Comparison of ENCODE assay signal across 8 cellular contexts in the genomic region with DNA sequence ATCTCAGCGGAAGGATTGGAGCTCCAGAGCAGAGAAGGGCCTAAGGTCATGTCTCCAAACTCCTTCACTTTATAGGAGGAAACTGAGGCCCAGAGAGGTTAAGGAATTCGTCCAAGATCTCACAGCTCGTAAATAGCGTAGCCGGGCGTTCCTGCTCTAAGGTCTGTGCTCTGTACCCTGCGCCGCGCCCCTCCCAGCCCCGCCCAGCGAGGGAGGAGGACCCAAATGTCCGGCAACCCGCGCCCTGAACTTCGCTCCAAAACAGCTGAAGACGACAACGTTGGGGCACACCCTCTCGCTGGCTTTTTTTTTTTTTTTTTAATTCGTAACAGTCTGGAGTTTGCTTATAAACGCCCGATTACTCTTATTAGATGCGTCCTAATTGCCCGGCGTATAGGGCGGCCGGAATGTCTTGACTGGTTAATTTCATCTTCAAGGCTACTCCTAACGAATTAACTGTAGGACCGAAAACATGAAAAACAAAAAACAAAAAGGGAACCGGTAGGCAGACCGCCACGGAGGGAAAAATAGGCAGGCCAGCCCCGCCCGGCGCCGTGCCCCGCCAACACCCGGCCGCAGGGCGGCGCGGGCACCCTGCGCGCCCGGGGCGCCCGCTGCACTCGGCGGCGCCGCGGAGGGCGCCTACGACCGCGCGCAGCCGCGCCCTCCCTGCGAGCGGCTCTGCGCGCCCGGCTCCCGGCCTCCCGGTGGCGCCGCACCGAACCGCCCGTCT. TPM values are rescaled to one million over a fixed set of nuclear protein-coding genes. Genes with fewer than 3 reads are reported as not detected.
DNase-seq lines count a peak whose midpoint lies in the region; ATAC-seq and TF ChIP-seq lines count a peak whose summit lies in the region.

No MANE protein-coding gene starts in this region.

- H3K27me3 Mint-ChIP-seq in Caco-2 (ENCODE audit: insufficient read depth, unreplicated experiment) = no peaks in the 10 kb centered on the region
- H3K27me3 Mint-ChIP-seq in activated T-cell treated with anti-CD3 and anti-CD28 coated beads, Interleukin-2, amount 50 U/mL, for 72 hours (ENCODE audit: low read depth) = no peaks in the 10 kb centered on the region
- H3K27me3 Mint-ChIP-seq in naive thymus-derived CD8-positive, alpha-beta T cell = peaks cover 0 to 2% (median 0%) of the 10 kb centered on the region in 5 donors

- H3K4me3 Mint-ChIP-seq in Caco-2 (ENCODE audit: unreplicated experiment) = no peak overlapping the region
- H3K4me3 Mint-ChIP-seq in activated T-cell treated with anti-CD3 and anti-CD28 coated beads, Interleukin-2, amount 50 U/mL, for 72 hours = peak overlapping the region; percentile 88 to 90
- H3K4me3 Mint-ChIP-seq in naive thymus-derived CD8-positive, alpha-beta T cell = peak overlapping the region in 9 of 10 donors; percentile 78 to 92 (median 88)

- no peaks in the 10 kb centered on the region for H3K9me3 Mint-ChIP-seq in Caco-2 (ENCODE audit: unreplicated experiment)
- H3K9me3 Mint-ChIP-seq in activated T-cell treated with anti-CD3 and anti-CD28 coated beads, Interleukin-2, amount 50 U/mL, for 72 hours = no peaks in the 10 kb centered on the region
- peaks cover 0 to 1% (median 0%) of the 10 kb centered on the region in 9 donors for H3K9me3 Mint-ChIP-seq in naive thymus-derived CD8-positive, alpha-beta T cell

- no peaks in the 10 kb centered on the region for H4K20me1 ChIP-seq in fibroblast of lung (ENCODE audit: control insufficient read depth, extremely low read depth, insufficient read depth, low read length)

- H2AFZ ChIP-seq in fibroblast of lung (ENCODE audit: low read length) = no peak overlapping the region

- DNase-seq in Caco-2 (peak; percentile 86 to 92), OCI-M1 (lab: John Stamatoyannopoulos, UW) (peak; percentile 88), fibroblast of lung (ENCODE audit: low read depth in 2 of 2) (peak; percentile 84 to 95), thoracic aorta (ENCODE audit: low spot score) (peak; percentile 81)
- DNase-seq in activated T-cell treated with anti-CD3 and anti-CD28 coated beads, Interleukin-2, amount 50 U/mL, for 72 hours = peak; percentile 83 to 87
- DNase-seq in naive thymus-derived CD8-positive, alpha-beta T cell = peak in 5 of 10 donors; percentile 26 to 73 (median 35)

- H3K36me3 ChIP-seq in Caco-2 (ENCODE audit: control insufficient read depth, insufficient read depth, low read length) (peaks cover 6% of the 10 kb centered on the region), fibroblast of lung (ENCODE audit: control insufficient read depth, insufficient read depth, low read length) (no peaks in the 10 kb centered on the region), thoracic aorta (no peaks in the 10 kb centered on the region)

- ATAC-seq in GM19468 (IDR thresholded peaks at IDR 0.05; ENCODE audit: extremely low read depth, unreplicated experiment) (peak; percentile 24), HG03571 (IDR thresholded peaks at IDR 0.05; ENCODE audit: unreplicated experiment) (peak; percentile 33), thoracic aorta (ENCODE audit: insufficient number of reproducible peaks, low FRiP score, low read depth) (peak; percentile 13)
- peak; percentile 44 to 56 for ATAC-seq in activated T-cell treated with anti-CD3 and anti-CD28 coated beads, Interleukin-2, amount 50 U/mL, for 72 hours (replicated peaks in 1 of 2)
- peak; percentile 36 to 55 for ATAC-seq in naive thymus-derived CD8-positive, alpha-beta T cell

- H3K27ac ChIP-seq in fibroblast of lung (ENCODE audit: insufficient read depth, low read length) = peak overlapping the region; percentile 98
- H3K27ac ChIP-seq in thoracic aorta = peak overlapping the region; percentile 99

- TF ChIP-seq CTCF in Caco-2 (IDR thresholded peaks at IDR 0.05; ENCODE audit: insufficient read depth in 1 of 2, low read depth in 1 of 2, low read length in 1 of 2, severe bottlenecking in 1 of 2, unreplicated experiment in 1 of 2) = no peak
- no peak for TF ChIP-seq CTCF in fibroblast of lung (conservative IDR thresholded peaks at IDR 0.05 in 1 of 2, IDR thresholded peaks at IDR 0.05 in 1 of 2; ENCODE audit: low read depth in 1 of 2, low read length in 2 of 2)
- TF ChIP-seq CTCF in thoracic aorta (IDR thresholded peaks at IDR 0.05) = no peak

- peak overlapping the region; percentile 96 for H3K9ac ChIP-seq in fibroblast of lung (ENCODE audit: insufficient read depth, low read length)

- H3K4me2 ChIP-seq in fibroblast of lung (ENCODE audit: extremely low read depth, insufficient read depth, low read length) = peak overlapping the region; percentile 89

- no TSS peak for BruUV-seq in Caco-2 (replicated peaks; lab: Mats Ljungman, UMichigan)

- peak overlapping the region; percentile 89 for H3K27ac Mint-ChIP-seq in Caco-2 (ENCODE audit: unreplicated experiment)
- H3K27ac Mint-ChIP-seq in activated T-cell treated with anti-CD3 and anti-CD28 coated beads, Interleukin-2, amount 50 U/mL, for 72 hours = peak overlapping the region; percentile 95
- peak overlapping the region; percentile 82 to 98 (median 94) for H3K27ac Mint-ChIP-seq in naive thymus-derived CD8-positive, alpha-beta T cell

- no peaks in the 10 kb centered on the region for H3K27me3 ChIP-seq in Caco-2 (replicated peaks; ENCODE audit: control insufficient read depth, insufficient read depth, low read length)
- no peaks in the 10 kb centered on the region for H3K27me3 ChIP-seq in fibroblast of lung (ENCODE audit: control insufficient read depth, insufficient read depth, low read length)
- no peaks in the 10 kb centered on the region for H3K27me3 ChIP-seq in thoracic aorta (replicated peaks; ENCODE audit: insufficient read depth)

- H3K4me1 ChIP-seq in Caco-2 (peaks cover 36% of the 10 kb centered on the region), fibroblast of lung (ENCODE audit: control insufficient read depth, extremely low read depth, insufficient read depth, low read length) (peaks cover 16% of the 10 kb centered on the region), thoracic aorta (ENCODE audit: control insufficient read depth in 1 of 2, low read depth in 2 of 2) (peaks cover 5 to 10% of the 10 kb centered on the region in 2 donors)

- H3K36me3 Mint-ChIP-seq in Caco-2 (ENCODE audit: insufficient read depth, unreplicated experiment) = peaks cover 25% of the 10 kb centered on the region
- peaks cover 6 to 11% of the 10 kb centered on the region in 2 donors for H3K36me3 Mint-ChIP-seq in activated T-cell treated with anti-CD3 and anti-CD28 coated beads, Interleukin-2, amount 50 U/mL, for 72 hours (ENCODE audit: insufficient read depth in 2 of 2)
- peaks cover 0 to 2% (median 0%) of the 10 kb centered on the region in 3 donors for H3K36me3 Mint-ChIP-seq in naive thymus-derived CD8-positive, alpha-beta T cell

- CTCF ChIA-PET in Caco-2 (lab: Charles Lee) = interaction anchor here (0.6 to 1.3 kb wide), 6 partner anchors 97 to 685 kb away, joined by 3 to 7 read pairs (median 3); no protein-coding TSS in a partner anchor

- intact Hi-C loops in Caco-2 (cut with micrococcal nuclease; ENCODE audit: unreplicated experiment) = loop anchor here (2.0 to 10.0 kb wide), 6 partner anchors 25 to 624 kb away; a partner anchor contains a TSS

- H3K4me3 ChIP-seq in Caco-2 (ENCODE audit: low read depth, low read length) (peak overlapping the region; percentile 69), fibroblast of lung (replicated peaks in 1 of 4; ENCODE audit: control extremely low read depth in 1 of 4, insufficient read depth in 1 of 4, low read depth in 3 of 4, low read length in 4 of 4) (peak overlapping the region; percentile 54 to 96 (median 64)), thoracic aorta (peak overlapping the region; percentile 97)

- POLR2A ChIA-PET in Caco-2 (lab: Charles Lee) = interaction anchor here (0.6 to 2.3 kb wide), 10 partner anchors 10 to 688 kb away, joined by 3 to 21 read pairs (median 6); a partner anchor contains a TSS
- POLR2A ChIA-PET in naive thymus-derived CD8-positive, alpha-beta T cell (lab: Charles Lee) = interaction anchor here (0.6 to 3.0 kb wide), 8 partner anchors 14 to 364 kb away, joined by 3 to 37 read pairs (median 4); no protein-coding TSS in a partner anchor

- peaks cover 14% of the 10 kb centered on the region for H3K4me1 Mint-ChIP-seq in Caco-2 (ENCODE audit: low read depth, unreplicated experiment)
- peaks cover 37% of the 10 kb centered on the region for H3K4me1 Mint-ChIP-seq in activated T-cell treated with anti-CD3 and anti-CD28 coated beads, Interleukin-2, amount 50 U/mL, for 72 hours (ENCODE audit: low read depth)
- H3K4me1 Mint-ChIP-seq in naive thymus-derived CD8-positive, alpha-beta T cell = peaks cover 11 to 32% (median 17%) of the 10 kb centered on the region in 4 donors

- H3K9me3 ChIP-seq in Caco-2 (no peaks in the 10 kb centered on the region), fibroblast of lung (ENCODE audit: control insufficient read depth, insufficient read depth, low read depth, low read length) (no peaks in the 10 kb centered on the region), thoracic aorta (no peaks in the 10 kb centered on the region)

- peaks cover 39% of the 10 kb centered on the region for H3K79me2 ChIP-seq in fibroblast of lung (ENCODE audit: control insufficient read depth, insufficient read depth, low read length)

RNA-seq across cellular contexts. Expression of a gene that starts 0.9 kb away (rescaled TPM):
- 64.6 and 70.7 TPM in 2 replicates for total RNA-seq in Caco-2 (2022)
- 100 to 1,000 TPM; 176 to 248 TPM for total RNA-seq in activated T-cell treated with anti-CD3 and anti-CD28 coated beads, Interleukin-2, amount 50 U/mL, for 72 hours
- total RNA-seq in fibroblast of lung = 68.6 and 83.6 TPM in 2 replicates
- polyA plus RNA-seq in fibroblast of lung = 27.8 and 58.9 TPM in 2 replicates
- polyA plus RNA-seq in fibroblast of lung (2012) = 33.0 and 74.5 TPM in 2 replicates
- polyA minus RNA-seq in fibroblast of lung (ENCODE audit: low replicate concordance) = 110 and 268 TPM in 2 replicates
- 1 to 10 TPM; 1.2 to 1.6 TPM for total RNA-seq in naive thymus-derived CD8-positive, alpha-beta T cell
- polyA plus RNA-seq in naive thymus-derived CD8-positive, alpha-beta T cell = 1 to 10 TPM in 1 of 3 donors, under 1 TPM in 2; 0.46 to 6.5 (median 0.85) TPM
- 100 to 1,000 TPM; 188 to 311 TPM for total RNA-seq in thoracic aorta

Comparison
In these comparisons a context has a peak if more than half of its experiments do, and no peak if none do; other contexts are left out.
1. RNA of a gene that starts 0.9 kb away (total RNA-seq): 188 to 311 TPM in thoracic aorta, 176 to 248 TPM in activated T-cell treated with anti-CD3 and anti-CD28 coated beads, Interleukin-2, amount 50 U/mL, for 72 hours, 68.6 to 83.6 TPM in fibroblast of lung and 64.6 to 70.7 TPM in Caco-2; 1.2 to 1.6 TPM in naive thymus-derived CD8-positive, alpha-beta T cell; every median in the first group is over 10 times any median in the second.
2. Peak in every context shown above with its lines, with median percentiles within 50 percentile points of each other: H3K4me3 ChIP-seq, H3K27ac Mint-ChIP-seq and ATAC-seq.